Comparison of ENCODE assay signal across 1 cellular context in genomic region chr5:43066799-43067741, GRCh38.
TF ChIP-seq lines count a peak whose summit lies in the region.

No MANE protein-coding gene starts in this region.

TF ChIP-seq in K562, 482 proteins besides CTCF, POLR2A, EP300 and RAD21 (continued from another document and continues in another):
- TF ChIP-seq CHD7 (IDR thresholded peaks at IDR 0.05; ENCODE audit: low read depth, low read length) (no peak), BRF1 (IDR thresholded peaks at IDR 0.05; ENCODE audit: borderline replicate concordance, extremely low read depth, insufficient read length) (no peak), MNT (conservative IDR thresholded peaks at IDR 0.05) (peak; percentile 80 to 84), ETS2 (tag; IDR thresholded peaks at IDR 0.05; ENCODE audit: borderline replicate concordance, poor library complexity, severe bottlenecking) (no peak), PHF21A (IDR thresholded peaks at IDR 0.05; ENCODE audit: borderline replicate concordance, low read depth) (no peak), DMBX1 (CRISPR knock-in tag; IDR thresholded peaks at IDR 0.05; ENCODE audit: borderline replicate concordance) (peak; percentile 26; the same call in 1 of the 2 replicates), MBD1 (CRISPR knock-in tag; IDR thresholded peaks at IDR 0.05) (no peak), ZNF511 (CRISPR knock-in tag; IDR thresholded peaks at IDR 0.05) (no peak), OTX1 (CRISPR knock-in tag; IDR thresholded peaks at IDR 0.05) (0 out of 2 replicates have a peak, but pooled peaks have one; percentile 3), ZZZ3 (IDR thresholded peaks at IDR 0.05) (no peak), PRMT5 (CRISPR knock-in tag; IDR thresholded peaks at IDR 0.05) (no peak), BCLAF1 (IDR thresholded peaks at IDR 0.05; ENCODE audit: borderline replicate concordance in 1 of 2, control insufficient read depth in 1 of 2, low read depth in 2 of 2, low read length in 1 of 2) (no peak), ZNF395 (CRISPR knock-in tag; IDR thresholded peaks at IDR 0.05) (no peak), HNRNPL (IDR thresholded peaks at IDR 0.05; ENCODE audit: low read depth, low read length) (0 out of 2 replicates have a peak, but pooled peaks have one; percentile 52), ASH1L (IDR thresholded peaks at IDR 0.05; ENCODE audit: borderline replicate concordance, low read depth, partially characterized antibody) (no peak), ZNF140 (CRISPR knock-in tag; IDR thresholded peaks at IDR 0.05) (no peak), KDM4B (IDR thresholded peaks at IDR 0.05; ENCODE audit: borderline replicate concordance in 2 of 2, low read depth in 1 of 2) (0 out of 4 replicates have a peak, but pooled peaks of 1 of the 2 experiments have one; percentile 3), MTA1 (IDR thresholded peaks at IDR 0.05; ENCODE audit: borderline replicate concordance) (no peak), ZNF449 (CRISPR knock-in tag; IDR thresholded peaks at IDR 0.05) (no peak), RBM25 (IDR thresholded peaks at IDR 0.05; ENCODE audit: low read depth, low read length, severe bottlenecking) (no peak), GTF2F1 (IDR thresholded peaks at IDR 0.05; ENCODE audit: low read depth, low read length) (no peak; the same call in 1 of the 2 replicates), HOMEZ (CRISPR knock-in tag; IDR thresholded peaks at IDR 0.05) (no peak), ZNF24 (IDR thresholded peaks at IDR 0.05) (no peak), ETS1 (conservative IDR thresholded peaks at IDR 0.05; ENCODE audit: control insufficient read depth, low read depth, low read length) (0 out of 2 replicates have a peak, but pooled peaks have one; percentile 58), GABPB2 (CRISPR knock-in tag; conservative IDR thresholded peaks at IDR 0.05) (no peak), BACH1 (tag; IDR thresholded peaks at IDR 0.05) (no peak), ZFPM2 (CRISPR knock-in tag; IDR thresholded peaks at IDR 0.05) (no peak), SRSF1 (IDR thresholded peaks at IDR 0.05; ENCODE audit: low read depth, low read length) (0 out of 2 replicates have a peak, but pooled peaks have one; percentile 39), DDX20 (tag; IDR thresholded peaks at IDR 0.05; ENCODE audit: low read depth) (no peak), TRIM24 (IDR thresholded peaks at IDR 0.05) (no peak), FOXA3 (CRISPR knock-in tag; conservative IDR thresholded peaks at IDR 0.05 in 1 of 2, IDR thresholded peaks at IDR 0.05 in 1 of 2) (0 out of 4 replicates have a peak, but pooled peaks of 1 of the 2 experiments have one; percentile 17)
